Comparison of ENCODE assay signal across 27 cellular contexts in the genomic region with DNA sequence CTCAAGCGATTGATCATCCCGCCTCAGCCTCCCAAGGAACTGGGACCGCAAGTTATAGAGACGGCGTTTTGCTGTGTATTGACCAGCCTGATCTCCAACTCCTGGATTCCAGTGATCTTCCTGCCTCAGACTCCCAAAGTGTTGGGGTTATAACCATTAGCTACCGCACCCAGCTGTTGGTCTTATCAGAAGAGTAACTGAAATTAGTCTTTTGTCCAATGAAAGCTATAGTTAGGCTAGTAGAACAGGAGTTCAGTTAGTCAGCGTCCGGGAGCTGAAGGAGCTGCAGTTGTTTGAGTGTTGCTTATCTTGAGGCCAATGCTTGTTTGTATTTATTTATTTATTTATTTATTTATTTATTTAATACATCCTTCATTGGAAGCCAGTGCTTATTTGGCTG.
"Had no signal": no experiment of that assay in that cellular context is flagged by ENCODE, and none has a peak within 500 bp of the region (broad histone marks: within the 10 kb centered on the region; RNA-seq: fewer than 3 reads in every experiment).

No MANE protein-coding gene starts in this region.

- H3K4me2 ChIP-seq: smooth muscle cell had no signal

- H3K4me3 Mint-ChIP-seq: naive thymus-derived CD8-positive, alpha-beta T cell; nephron progenitor cell; stimulated activated effector memory CD8-positive, alpha-beta T cell treated with anti-CD3 and anti-CD28 coated beads, Interleukin-12 subunit alpha, Interleukin-12 subunit beta, amount 100 ng/mL, for 72 hours; type B pancreatic cell had no signal

- H3K9me3 ChIP-seq: esophagus squamous epithelium, heart right ventricle, lower lobe of right lung, pancreas, right lobe of liver, testis, tibial artery had no signal

- H3K4me3 ChIP-seq: coronary artery, esophagus squamous epithelium, heart right ventricle, lower lobe of right lung, pancreas, right lobe of liver, smooth muscle cell, testis, tibial artery had no signal

- H3K27me3 ChIP-seq: esophagus squamous epithelium, heart right ventricle, pancreas, right lobe of liver, testis, tibial artery had no signal

- H3K9me3 Mint-ChIP-seq: naive thymus-derived CD8-positive, alpha-beta T cell; nephron progenitor cell; stimulated activated effector memory CD8-positive, alpha-beta T cell treated with anti-CD3 and anti-CD28 coated beads, Interleukin-12 subunit alpha, Interleukin-12 subunit beta, amount 100 ng/mL, for 72 hours; type B pancreatic cell had no signal

- H3K27ac Mint-ChIP-seq: nephron progenitor cell; stimulated activated effector memory CD8-positive, alpha-beta T cell treated with anti-CD3 and anti-CD28 coated beads, Interleukin-12 subunit alpha, Interleukin-12 subunit beta, amount 100 ng/mL, for 72 hours; type B pancreatic cell had no signal

- H3K27ac ChIP-seq: coronary artery, esophagus squamous epithelium, heart right ventricle, lower lobe of right lung, pancreas, right lobe of liver, testis, tibial artery had no signal

- DNase-seq: dermis blood vessel endothelial cell; effector memory CD4-positive, alpha-beta T cell; esophagus squamous epithelium; foreskin melanocyte; glutamatergic neuron; heart right ventricle; hippocampal formation; left colon; left ventricle myocardium superior; lower lobe of right lung; naive thymus-derived CD8-positive, alpha-beta T cell; nephron progenitor cell; occipital lobe; pancreas; right lobe of liver; stimulated activated CD4-positive, alpha-beta T cell treated with anti-CD3 and anti-CD28 coated beads, Interleukin-2, amount 100 ng/mL, for 24 hours; stimulated activated CD4-positive, alpha-beta T cell treated with anti-CD3 and anti-CD28 coated beads, Interleukin-4, amount 100 ng/mL, for 24 hours; stimulated activated naive CD8-positive, alpha-beta T cell treated with anti-CD3 and anti-CD28 coated beads, Interleukin-15, Interleukin-2, amounts not matched to agents 100 U/mL and 50 U/mL, for 24 hours; substantia nigra; testis; tibial artery had no signal

- H3K27me3 Mint-ChIP-seq: naive thymus-derived CD8-positive, alpha-beta T cell; type B pancreatic cell had no signal

- ATAC-seq: heart right ventricle; left colon; left ventricle myocardium superior; lower lobe of right lung; naive thymus-derived CD8-positive, alpha-beta T cell; pancreas; right lobe of liver; stimulated activated effector memory CD8-positive, alpha-beta T cell treated with anti-CD3 and anti-CD28 coated beads, Interleukin-12 subunit alpha, Interleukin-12 subunit beta, amount 100 ng/mL, for 72 hours; stimulated activated naive CD8-positive, alpha-beta T cell treated with anti-CD3 and anti-CD28 coated beads, Interleukin-15, Interleukin-2, amounts not matched to agents 100 U/mL and 50 U/mL, for 24 hours had no signal

- H3K36me3 ChIP-seq: esophagus squamous epithelium, heart right ventricle, lower lobe of right lung, pancreas, right lobe of liver, tibial artery had no signal

- FAIRE-seq: endothelial cell of umbilical vein, islet of Langerhans, pancreas had no signal

- H3K36me3 Mint-ChIP-seq: naive thymus-derived CD8-positive, alpha-beta T cell; type B pancreatic cell had no signal
